In the genomic region with DNA sequence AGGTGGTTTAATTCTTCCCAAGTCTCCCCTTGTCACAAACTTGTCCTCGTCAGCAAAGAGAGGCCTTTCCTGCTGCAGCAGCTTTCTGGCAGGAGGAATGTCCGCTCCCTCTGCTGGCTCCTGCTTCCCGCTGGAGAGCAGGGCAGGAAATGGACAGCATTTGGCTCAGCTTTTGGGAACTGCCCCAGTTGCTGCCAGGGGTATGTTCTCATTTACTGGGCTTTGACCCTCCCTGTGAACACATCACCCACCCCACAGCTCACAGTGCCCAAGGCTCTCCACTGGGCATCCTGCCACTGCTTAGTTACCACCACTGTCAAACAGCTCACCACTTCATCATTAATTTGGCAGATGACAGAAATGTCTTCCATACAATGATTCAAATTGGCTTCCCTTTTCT, we compare ENCODE assay signal across 10 cellular contexts.
DNase-seq lines count a peak whose midpoint lies in the region; ATAC-seq and TF ChIP-seq lines count a peak whose summit lies in the region.
"Had no signal": no experiment of that assay in that cellular context is flagged by ENCODE, and none has a peak within 500 bp of the region (broad histone marks: within the 10 kb centered on the region; RNA-seq: fewer than 3 reads in every experiment).

No MANE protein-coding gene starts in this region.

- no peaks in the 10 kb centered on the region for H3K27me3 Mint-ChIP-seq in activated naive CD4-positive, alpha-beta T cell treated with anti-CD3 and anti-CD28 coated beads, Interleukin-2, amount 10 ng/mL, durations not matched to agents 7 days and 5 days
- H3K27me3 Mint-ChIP-seq in endodermal cell (ENCODE audit: insufficient read depth) = no peaks in the 10 kb centered on the region

- DNase-seq in activated naive CD4-positive, alpha-beta T cell treated with anti-CD3 and anti-CD28 coated beads, Interleukin-2, amount 10 ng/mL, durations not matched to agents 7 days and 5 days = no peak
- DNase-seq in activated naive CD4-positive, alpha-beta T cell (lab: John Stamatoyannopoulos, UW) = no peak
- peak; percentile 67 for DNase-seq in endodermal cell
- peak; percentile 53 for DNase-seq in mucosa of gallbladder (ENCODE audit: low spot score)
- DNase-seq in ureter (ENCODE audit: low spot score) = peak; percentile 77
- DNase-seq in DMS53 (lab: John Stamatoyannopoulos, UW) = no peak
- no peak for DNase-seq in NCI-H1105 (lab: John Stamatoyannopoulos, UW)
- DNase-seq: activated CD8-positive, alpha-beta memory T cell treated with anti-CD3 and anti-CD28 coated beads, Interleukin-2, amount 50 U/mL, for 48 hours; NCI-H2227 treated with DMSO at 0.1 percent for 48 hours had no signal

- H3K27me3 ChIP-seq in endodermal cell (ENCODE audit: control insufficient read depth, insufficient read depth, low read length, poor library complexity, severe bottlenecking) = no peaks in the 10 kb centered on the region

- H3K9ac ChIP-seq in endodermal cell (ENCODE audit: extremely low read depth, low read length, poor library complexity, severe bottlenecking) = no peak overlapping the region

- TF ChIP-seq CTCF in endodermal cell (conservative IDR thresholded peaks at IDR 0.05) = peak; percentile 18

- no peak for ATAC-seq in HG03354 (IDR thresholded peaks at IDR 0.05; ENCODE audit: poor library complexity, severe bottlenecking, unreplicated experiment)

- 77 to 86% methylated on average over 3 of the region's 3 CpGs for WGBS in endodermal cell (ENCODE audit: insufficient coverage in 1 of 2, insufficient read length in 1 of 2), 2 experiments

- H3K36me3 Mint-ChIP-seq in activated naive CD4-positive, alpha-beta T cell treated with anti-CD3 and anti-CD28 coated beads, Interleukin-2, amount 10 ng/mL, durations not matched to agents 7 days and 5 days = peaks cover 25% of the 10 kb centered on the region
- H3K36me3 Mint-ChIP-seq in endodermal cell (ENCODE audit: low read depth) = peaks cover 45% of the 10 kb centered on the region

- peak overlapping the region; percentile 46 for H3K27ac Mint-ChIP-seq in activated naive CD4-positive, alpha-beta T cell treated with anti-CD3 and anti-CD28 coated beads, Interleukin-2, amount 10 ng/mL, durations not matched to agents 7 days and 5 days
- H3K27ac Mint-ChIP-seq in endodermal cell = peak overlapping the region; percentile 82

- H3K4me3 Mint-ChIP-seq in activated naive CD4-positive, alpha-beta T cell treated with anti-CD3 and anti-CD28 coated beads, Interleukin-2, amount 10 ng/mL, durations not matched to agents 7 days and 5 days = no peak overlapping the region
- no peak overlapping the region for H3K4me3 Mint-ChIP-seq in endodermal cell

- no peak overlapping the region for H3K4me3 ChIP-seq in endodermal cell (ENCODE audit: low read length)

- H3K27ac ChIP-seq in endodermal cell (ENCODE audit: low read depth, low read length) = peak overlapping the region; percentile 98

- no peaks in the 10 kb centered on the region for H3K9me3 Mint-ChIP-seq in activated naive CD4-positive, alpha-beta T cell treated with anti-CD3 and anti-CD28 coated beads, Interleukin-2, amount 10 ng/mL, durations not matched to agents 7 days and 5 days
- no peaks in the 10 kb centered on the region for H3K9me3 Mint-ChIP-seq in endodermal cell

- H3K36me3 ChIP-seq in endodermal cell (ENCODE audit: control insufficient read depth, insufficient read depth, low read length) = peaks cover 77% of the 10 kb centered on the region

- H3K9me3 ChIP-seq in endodermal cell (ENCODE audit: control insufficient read depth, low read length) = no peaks in the 10 kb centered on the region

- peaks cover 41% of the 10 kb centered on the region for H3K4me1 ChIP-seq in endodermal cell (ENCODE audit: control insufficient read depth, insufficient read depth, low read length)

- peaks cover 56% of the 10 kb centered on the region for H3K4me1 Mint-ChIP-seq in activated naive CD4-positive, alpha-beta T cell treated with anti-CD3 and anti-CD28 coated beads, Interleukin-2, amount 10 ng/mL, durations not matched to agents 7 days and 5 days
- H3K4me1 Mint-ChIP-seq in endodermal cell = peaks cover 59% of the 10 kb centered on the region

- CTCF ChIA-PET in activated naive CD4-positive, alpha-beta T cell treated with anti-CD3 and anti-CD28 coated beads, Interleukin-2, amount 10 ng/mL, durations not matched to agents 7 days and 5 days (lab: Charles Lee) = interaction anchor here (1.0 to 1.1 kb wide), 2 partner anchors 9 to 79 kb away, joined by 3 to 6 read pairs; no protein-coding TSS in a partner anchor

Comparison
In these comparisons a context has a peak if more than half of its experiments do, and no peak if none do; other contexts are left out.
1. DNase-seq: peak in endodermal cell (single experiment), mucosa of gallbladder (single experiment) and ureter (single experiment); none in activated naive CD4-positive, alpha-beta T cell treated with anti-CD3 and anti-CD28 coated beads, Interleukin-2, amount 10 ng/mL, durations not matched to agents 7 days and 5 days (single experiment), activated naive CD4-positive, alpha-beta T cell (0 of 4), DMS53 (single experiment) and NCI-H1105 (single experiment).